Comparison of ENCODE assay signal across 14 cellular contexts in the genomic region with DNA sequence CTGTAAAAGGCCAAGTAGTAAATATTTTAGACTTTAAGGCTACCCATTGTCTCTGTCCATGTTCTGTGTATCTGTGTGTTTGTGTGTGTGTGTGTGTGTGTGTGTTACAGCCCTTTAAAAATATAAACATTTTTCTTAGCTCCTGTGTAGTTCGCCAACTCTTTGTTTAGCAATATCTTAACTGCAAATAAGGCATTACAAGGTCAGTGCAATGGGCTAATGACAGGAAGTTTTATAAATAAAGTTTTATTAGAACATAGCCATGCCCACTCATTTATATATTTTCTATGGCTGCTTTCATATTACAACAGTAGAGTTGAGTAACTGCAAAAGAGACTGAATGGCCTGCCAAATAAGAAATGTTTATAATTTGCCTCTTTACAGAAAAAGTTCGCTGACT.
"Had no signal": no experiment of that assay in that cellular context is flagged by ENCODE, and none has a peak within 500 bp of the region (broad histone marks: within the 10 kb centered on the region; RNA-seq: fewer than 3 reads in every experiment).

No MANE protein-coding gene starts in this region.

- H3K36me3 Mint-ChIP-seq: activated naive CD8-positive, alpha-beta T cell treated with anti-CD3 and anti-CD28 coated beads, Interleukin-2, amount 10 ng/mL, durations not matched to agents 7 days and 5 days; natural killer cell treated with Interleukin-12 subunit alpha and Interleukin-12 subunit beta and Interleukin-15 and Interleukin-18, amount 100 ng/mL, for 72 hours had no signal

- H3K27ac ChIP-seq: esophagus muscularis mucosa, VCaP had no signal

- H3K27me3 Mint-ChIP-seq: activated CD8-positive, alpha-beta T cell treated with anti-CD3 and anti-CD28 coated beads for 36 hours; natural killer cell treated with Interleukin-12 subunit alpha and Interleukin-12 subunit beta and Interleukin-15 and Interleukin-18, amount 100 ng/mL, for 72 hours had no signal

- H3K9me3 Mint-ChIP-seq: activated CD8-positive, alpha-beta T cell treated with anti-CD3 and anti-CD28 coated beads for 36 hours; activated naive CD8-positive, alpha-beta T cell treated with anti-CD3 and anti-CD28 coated beads, Interleukin-2, amount 10 ng/mL, durations not matched to agents 7 days and 5 days; natural killer cell treated with Interleukin-12 subunit alpha and Interleukin-12 subunit beta and Interleukin-15 and Interleukin-18, amount 100 ng/mL, for 72 hours had no signal

- H3K27ac Mint-ChIP-seq: activated CD8-positive, alpha-beta T cell treated with anti-CD3 and anti-CD28 coated beads for 36 hours; activated naive CD8-positive, alpha-beta T cell treated with anti-CD3 and anti-CD28 coated beads, Interleukin-2, amount 10 ng/mL, durations not matched to agents 7 days and 5 days; natural killer cell treated with Interleukin-12 subunit alpha and Interleukin-12 subunit beta and Interleukin-15 and Interleukin-18, amount 100 ng/mL, for 72 hours had no signal

- H3K4me1 ChIP-seq: esophagus muscularis mucosa had no signal

- DNase-seq: activated CD4-positive, alpha-beta T cell treated with anti-CD3 and anti-CD28 coated beads for 4 hours; activated CD8-positive, alpha-beta memory T cell treated with anti-CD3 and anti-CD28 coated beads, Interleukin-2, amount 50 U/mL, for 48 hours; activated CD8-positive, alpha-beta T cell treated with anti-CD3 and anti-CD28 coated beads for 36 hours; activated naive CD8-positive, alpha-beta T cell treated with anti-CD3 and anti-CD28 coated beads, Interleukin-2, amount 10 ng/mL, durations not matched to agents 7 days and 5 days; anterior cingulate cortex; foreskin fibroblast; glutamatergic neuron; mammary epithelial cell; stimulated activated CD4-positive, alpha-beta T cell treated with anti-CD3 and anti-CD28 coated beads, Interleukin-15, amount 100 ng/mL, for 24 hours; stimulated activated CD4-positive, alpha-beta T cell treated with anti-CD3 and anti-CD28 coated beads, Interleukin-4, amount 100 ng/mL, for 4 hours had no signal

- H3K27me3 ChIP-seq: esophagus muscularis mucosa had no signal

- FAIRE-seq: bronchial epithelial cell had no signal

- H3K4me3 Mint-ChIP-seq: activated CD8-positive, alpha-beta T cell treated with anti-CD3 and anti-CD28 coated beads for 36 hours; activated naive CD8-positive, alpha-beta T cell treated with anti-CD3 and anti-CD28 coated beads, Interleukin-2, amount 10 ng/mL, durations not matched to agents 7 days and 5 days; natural killer cell treated with Interleukin-12 subunit alpha and Interleukin-12 subunit beta and Interleukin-15 and Interleukin-18, amount 100 ng/mL, for 72 hours had no signal

- H3K9me3 ChIP-seq: esophagus muscularis mucosa had no signal

- H3K4me3 ChIP-seq: esophagus muscularis mucosa had no signal

- ATAC-seq: activated CD8-positive, alpha-beta T cell treated with anti-CD3 and anti-CD28 coated beads for 36 hours; natural killer cell treated with Interleukin-12 subunit alpha and Interleukin-12 subunit beta and Interleukin-15 and Interleukin-18, amount 100 ng/mL, for 72 hours had no signal

- H3K36me3 ChIP-seq: esophagus muscularis mucosa had no signal
